In genomic region chr1:56409112-56409691, GRCh38 we compare ENCODE assay signal across 12 cellular contexts.
A peak's percentile ranks its signal among the peaks of the same experiment; 100 is the strongest.
DNase-seq lines count a peak whose midpoint lies in the region; ATAC-seq and TF ChIP-seq lines count a peak whose summit lies in the region.
"Had no signal": no experiment of that assay in that cellular context is flagged by ENCODE, and none has a peak within 500 bp of the region (broad histone marks: within the 10 kb centered on the region; RNA-seq: fewer than 3 reads in every experiment).

No MANE protein-coding gene starts in this region.

- H3K4me3 Mint-ChIP-seq in stimulated activated naive CD8-positive, alpha-beta T cell treated with anti-CD3 and anti-CD28 coated beads, Interleukin-15, amount 100 ng/mL, for 72 hours: no peak overlapping the region

- no peak overlapping the region for H3K9ac ChIP-seq in OCI-LY3 (ENCODE audit: low read length)
- H3K9ac ChIP-seq: GM23248 had no signal

- no peak for ATAC-seq in stimulated activated naive CD8-positive, alpha-beta T cell treated with anti-CD3 and anti-CD28 coated beads, Interleukin-15, Interleukin-2, amounts not matched to agents 100 U/mL and 50 U/mL, for 24 hours
- ATAC-seq in stimulated activated naive CD8-positive, alpha-beta T cell treated with anti-CD3 and anti-CD28 coated beads, Interleukin-15, amount 100 ng/mL, for 72 hours: no peak
- ATAC-seq in GM19452 (IDR thresholded peaks at IDR 0.05; ENCODE audit: unreplicated experiment): no peak
- ATAC-seq: sciatic nerve had no signal

- H3K4me1 Mint-ChIP-seq in stimulated activated naive CD8-positive, alpha-beta T cell treated with anti-CD3 and anti-CD28 coated beads, Interleukin-15, amount 100 ng/mL, for 72 hours: no peaks in the 10 kb centered on the region

- peak; percentile 7 for DNase-seq in stimulated activated naive CD8-positive, alpha-beta T cell treated with anti-CD3 and anti-CD28 coated beads, Interleukin-15, Interleukin-2, amounts not matched to agents 100 U/mL and 50 U/mL, for 24 hours
- DNase-seq in stimulated activated naive CD8-positive, alpha-beta T cell treated with anti-CD3 and anti-CD28 coated beads, Interleukin-15, amount 100 ng/mL, for 72 hours: no peak
- DNase-seq in iPS DF 19.7 (ENCODE audit: low read depth, low spot score): peak; percentile 15
- DNase-seq in NCI-H2227 treated with DMSO at 0.1 percent for 48 hours (lab: John Stamatoyannopoulos, UW): no peak
- DNase-seq in dorsolateral prefrontal cortex: no peak
- no peak for DNase-seq in NCI-H1105 (lab: John Stamatoyannopoulos, UW)
- DNase-seq: GM23248, NCI-H1694 treated with DMSO at 0.1 percent for 48 hours had no signal

- no peaks in the 10 kb centered on the region for H3K79me2 ChIP-seq in OCI-LY3 (ENCODE audit: low read length)

- peak; percentile 42 for TF ChIP-seq CTCF in OCI-LY3 (IDR thresholded peaks at IDR 0.05; ENCODE audit: low read depth, low read length)
- peak in 12 of 56 donors; percentile 9 to 27 (median 20) for TF ChIP-seq CTCF in dorsolateral prefrontal cortex (IDR thresholded peaks at IDR 0.05 in 54 of 56, conservative IDR thresholded peaks at IDR 0.05 in 2 of 56; ENCODE audit: low read depth in 1 of 56, partially characterized antibody in 56 of 56)

- no peak overlapping the region for H3K27ac Mint-ChIP-seq in stimulated activated naive CD8-positive, alpha-beta T cell treated with anti-CD3 and anti-CD28 coated beads, Interleukin-15, amount 100 ng/mL, for 72 hours

- H3K4me3 ChIP-seq in OCI-LY3 (ENCODE audit: low read length) (no peak overlapping the region), dorsolateral prefrontal cortex (no peak overlapping the region)
- H3K4me3 ChIP-seq: GM23248, suprapubic skin had no signal

- no peak overlapping the region for H2AFZ ChIP-seq in OCI-LY3 (ENCODE audit: low read depth, low read length)
- H2AFZ ChIP-seq: GM23248 had no signal

- H3K4me2 ChIP-seq in OCI-LY3 (ENCODE audit: low read length): no peak overlapping the region

- H4K20me1 ChIP-seq in OCI-LY3 (ENCODE audit: insufficient read depth, low read length): no peaks in the 10 kb centered on the region

- H3K9me3 Mint-ChIP-seq in stimulated activated naive CD8-positive, alpha-beta T cell treated with anti-CD3 and anti-CD28 coated beads, Interleukin-15, amount 100 ng/mL, for 72 hours: peaks cover 4 to 7% of the 10 kb centered on the region in 2 donors

- H3K27me3 Mint-ChIP-seq in stimulated activated naive CD8-positive, alpha-beta T cell treated with anti-CD3 and anti-CD28 coated beads, Interleukin-15, amount 100 ng/mL, for 72 hours: peaks cover 6% of the 10 kb centered on the region

- no peaks in the 10 kb centered on the region for H3K4me1 ChIP-seq in OCI-LY3 (ENCODE audit: low read length)

- intact Hi-C loops in dorsolateral prefrontal cortex (cut with DNase I): no loop called here

- H3K36me3 ChIP-seq in OCI-LY3 (replicated peaks; ENCODE audit: low read depth, low read length): no peaks in the 10 kb centered on the region
- H3K36me3 ChIP-seq: suprapubic skin had no signal

- H3K27me3 ChIP-seq in OCI-LY3 (ENCODE audit: low read depth, low read length) (peaks cover 8% of the 10 kb centered on the region; the same call in 1 of the 2 replicates), dorsolateral prefrontal cortex (no peaks in the 10 kb centered on the region)
- H3K27me3 ChIP-seq: suprapubic skin had no signal

- H3K27ac ChIP-seq in OCI-LY3 (ENCODE audit: low read length) (no peak overlapping the region), dorsolateral prefrontal cortex (no peak overlapping the region)
- H3K27ac ChIP-seq: GM23248, suprapubic skin had no signal

- no peaks in the 10 kb centered on the region for H3K9me3 ChIP-seq in OCI-LY3 (ENCODE audit: insufficient read depth, low read length)
- H3K9me3 ChIP-seq: suprapubic skin had no signal

Comparison
In these comparisons a context has a peak if more than half of its experiments do, and no peak if none do; other contexts are left out.
1. DNase-seq: peak in stimulated activated naive CD8-positive, alpha-beta T cell treated with anti-CD3 and anti-CD28 coated beads, Interleukin-15, Interleukin-2, amounts not matched to agents 100 U/mL and 50 U/mL, for 24 hours (single experiment) and iPS DF 19.7 (single experiment); none in stimulated activated naive CD8-positive, alpha-beta T cell treated with anti-CD3 and anti-CD28 coated beads, Interleukin-15, amount 100 ng/mL, for 72 hours (0 of 2), NCI-H2227 treated with DMSO at 0.1 percent for 48 hours (single experiment), dorsolateral prefrontal cortex (0 of 10) and NCI-H1105 (single experiment).